7 cellular contexts compared by ENCODE assay signal in the genomic region with DNA sequence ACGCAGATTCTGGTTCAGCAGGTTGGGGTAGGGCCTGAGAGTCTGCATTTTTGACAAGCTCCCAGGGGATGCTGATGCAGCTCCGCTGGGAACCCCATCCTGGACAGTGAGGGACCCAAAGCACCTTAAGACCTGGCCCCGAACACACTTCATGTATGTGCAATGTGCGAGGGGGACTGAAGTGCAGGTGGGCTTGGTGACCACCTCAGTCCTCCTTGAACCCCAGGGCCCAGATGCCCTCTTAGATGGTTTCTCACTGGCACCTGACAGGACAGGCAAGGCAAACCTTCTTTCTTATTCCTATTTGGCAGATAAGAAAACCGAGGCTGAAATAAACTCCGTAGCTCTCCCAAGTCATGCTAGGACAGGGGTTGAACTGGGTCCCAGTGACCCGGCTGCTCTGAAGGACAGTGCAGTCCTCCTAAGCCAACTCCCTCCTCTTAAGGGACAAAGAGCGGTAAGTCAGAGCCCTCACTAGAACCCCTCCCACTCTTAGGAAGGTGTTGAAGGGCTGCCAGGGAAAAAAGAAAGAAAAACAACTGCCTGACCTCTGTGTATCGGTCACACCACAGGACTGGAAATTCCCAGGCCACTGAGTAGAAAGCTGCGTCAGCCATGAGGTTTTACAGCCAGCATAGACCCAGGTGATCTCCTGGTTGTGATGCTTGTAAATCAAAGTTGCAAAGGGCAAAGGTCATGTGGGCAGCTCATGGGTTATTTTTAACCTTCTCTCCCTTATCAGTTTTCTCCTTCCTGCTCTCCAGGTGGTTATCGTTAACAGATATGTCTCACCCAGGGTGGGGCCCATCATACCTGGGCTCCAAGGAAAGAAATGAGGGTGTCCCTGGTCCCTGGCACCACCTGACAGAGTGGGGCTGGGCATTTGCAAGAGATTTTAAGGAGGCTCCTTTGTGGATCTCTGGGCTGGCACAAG.
DNase-seq lines count a peak whose midpoint lies in the region; ATAC-seq and TF ChIP-seq lines count a peak whose summit lies in the region.

No MANE protein-coding gene starts in this region.

- CTCF ChIA-PET in PC-9 (lab: Charles Lee) = interaction anchor here (1.3 kb wide), 1 partner anchor 42 kb away, joined by 4 read pairs; no protein-coding TSS in a partner anchor

- no peaks in the 10 kb centered on the region for H4K20me1 ChIP-seq in PC-9 (ENCODE audit: insufficient read depth)

- no peaks in the 10 kb centered on the region for H3K79me2 ChIP-seq in PC-9 (ENCODE audit: low read depth)

- peak overlapping the region; percentile 61 for H3K4me2 ChIP-seq in PC-9

- H3K36me3 ChIP-seq in PC-9 (ENCODE audit: low read depth) = no peaks in the 10 kb centered on the region

- H3K9me3 ChIP-seq in PC-9 (ENCODE audit: insufficient read depth, low read depth) = no peaks in the 10 kb centered on the region

- H3K27ac ChIP-seq in PC-9 = peak overlapping the region; percentile 100

- peaks cover 45% of the 10 kb centered on the region for H3F3A ChIP-seq in PC-9 (ENCODE audit: insufficient read depth, low read depth)

- H3K9me2 ChIP-seq in PC-9 (ENCODE audit: insufficient read depth) = no peaks in the 10 kb centered on the region

- POLR2A ChIA-PET in PC-9 (lab: Charles Lee; ENCODE audit: unreplicated experiment) = interaction anchor here (0.6 to 0.7 kb wide), 3 partner anchors 13 to 512 kb away, joined by 3 to 6 read pairs (median 5); no protein-coding TSS in a partner anchor

- ATAC-seq in GM18867 (IDR thresholded peaks at IDR 0.05; ENCODE audit: unreplicated experiment) (peak; percentile 89), HG02571 (IDR thresholded peaks at IDR 0.05; ENCODE audit: unreplicated experiment) (peak; percentile 96), sciatic nerve (peak; percentile 69)

- TSS peak; percentile 53 for BruUV-seq in PC-9 (replicated peaks; lab: Mats Ljungman, UMichigan)

- no peak for TF ChIP-seq POLR2A in erythroblast (IDR thresholded peaks at IDR 0.05; ENCODE audit: low read length)

- no peak overlapping the region for H3K4me3 ChIP-seq in PC-9

- H2AFZ ChIP-seq in PC-9 = no peak overlapping the region

- DNase-seq in PC-9 (peak; percentile 72 to 97), erythroblast (lab: John Stamatoyannopoulos, UW) (peak; percentile 35 to 44), sciatic nerve (ENCODE audit: low spot score) (no peak), NCI-H2107 (lab: John Stamatoyannopoulos, UW) (no peak), GOT3 (lab: John Stamatoyannopoulos, UW) (no peak)

- H3K27me3 ChIP-seq in PC-9 (ENCODE audit: insufficient read depth, low read depth) = no peaks in the 10 kb centered on the region

- intact Hi-C loops in PC-9 (cut with micrococcal nuclease; ENCODE audit: unreplicated experiment) = no loop called here
- intact Hi-C loops in sciatic nerve (cut with DNase I) = no loop called here

- H3K4me1 ChIP-seq in PC-9 (replicated peaks; ENCODE audit: insufficient read depth) = peaks cover 66% of the 10 kb centered on the region

- no peak for TF ChIP-seq CTCF in PC-9 (conservative IDR thresholded peaks at IDR 0.05)

Comparison
In these comparisons a context has a peak if more than half of its experiments do, and no peak if none do; other contexts are left out.
1. DNase-seq: peak in PC-9 (2 of 2) and erythroblast (2 of 2); none in sciatic nerve (single experiment), NCI-H2107 (single experiment) and GOT3 (single experiment).
2. Peak in every context shown above with its lines, with median percentiles within 50 percentile points of each other: ATAC-seq.